ENCODE assay signal across 32 cellular contexts in the genomic region with DNA sequence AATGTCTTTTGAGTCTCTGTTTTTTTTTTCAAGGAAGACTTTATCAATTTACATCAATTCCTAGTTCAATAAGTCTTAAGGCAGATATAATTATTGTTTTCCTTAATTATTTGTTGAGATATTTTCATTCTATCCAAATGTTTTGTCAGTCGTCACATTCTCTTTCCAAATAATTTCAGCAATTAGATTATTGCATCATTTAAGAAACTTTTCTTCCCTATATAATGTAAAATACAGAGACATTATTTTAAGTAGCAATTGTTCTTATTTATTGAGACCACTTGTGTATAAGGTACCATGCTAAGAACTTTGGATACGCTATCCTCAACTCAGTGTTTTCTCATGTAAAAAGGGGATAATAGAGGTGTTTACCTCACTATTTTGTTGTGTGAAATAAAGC. TPM values are rescaled to one million over a fixed set of nuclear protein-coding genes. Genes with fewer than 3 reads are reported as not detected.
"Had no signal": no experiment of that assay in that cellular context is flagged by ENCODE, and none has a peak within 500 bp of the region (broad histone marks: within the 10 kb centered on the region; RNA-seq: fewer than 3 reads in every experiment).

No MANE protein-coding gene starts in this region.

- H3K4me3 ChIP-seq: cardiac muscle cell, coronary artery, esophagus muscularis mucosa, left lung, lung, mucosa of descending colon, thoracic aorta, tibial nerve, upper lobe of left lung had no signal

- H3K27me3 Mint-ChIP-seq: central memory CD8-positive, alpha-beta T cell; memory B cell; naive B cell; natural killer cell treated with Interleukin-12 subunit alpha and Interleukin-12 subunit beta and Interleukin-15 and Interleukin-18, amount 100 ng/mL, for 72 hours; progenitor cell of endocrine pancreas; stimulated activated memory B cell treated with anti-CD40 and anti-IgM and Interleukin-4, amounts not matched to agents 10 μg/mL and 1 μg/mL and 100 μg/mL, for 72 hours had no signal

- H3K27ac ChIP-seq: cardiac muscle cell, coronary artery, esophagus muscularis mucosa, left lung, neutrophil, parathyroid adenoma, thoracic aorta had no signal

- ATAC-seq: left lung; mucosa of descending colon; natural killer cell treated with Interleukin-12 subunit alpha and Interleukin-12 subunit beta and Interleukin-15 and Interleukin-18, amount 100 ng/mL, for 72 hours; sciatic nerve; stimulated activated memory B cell treated with anti-CD40 and anti-IgM and Interleukin-4, amounts not matched to agents 10 μg/mL and 1 μg/mL and 100 μg/mL, for 72 hours; stimulated activated naive CD8-positive, alpha-beta T cell treated with anti-CD3 and anti-CD28 coated beads, Interleukin-15, Interleukin-2, amounts not matched to agents 100 U/mL and 50 U/mL, for 24 hours had no signal

- H3K4me1 Mint-ChIP-seq: central memory CD8-positive, alpha-beta T cell; memory B cell; mesothelial cell of epicardium; naive B cell; neural crest cell; stimulated activated memory B cell treated with anti-CD40 and anti-IgM and Interleukin-4, amounts not matched to agents 10 μg/mL and 1 μg/mL and 100 μg/mL, for 72 hours had no signal

- H3K36me3 Mint-ChIP-seq: memory B cell; mesothelial cell of epicardium; naive B cell; stimulated activated memory B cell treated with anti-CD40 and anti-IgM and Interleukin-4, amounts not matched to agents 10 μg/mL and 1 μg/mL and 100 μg/mL, for 72 hours had no signal

- H3K27ac Mint-ChIP-seq: memory B cell; mesothelial cell of epicardium; naive B cell; natural killer cell treated with Interleukin-12 subunit alpha and Interleukin-12 subunit beta and Interleukin-15 and Interleukin-18, amount 100 ng/mL, for 72 hours; progenitor cell of endocrine pancreas; stimulated activated memory B cell treated with anti-CD40 and anti-IgM and Interleukin-4, amounts not matched to agents 10 μg/mL and 1 μg/mL and 100 μg/mL, for 72 hours had no signal

- H3K4me3 Mint-ChIP-seq: central memory CD8-positive, alpha-beta T cell; memory B cell; mesothelial cell of epicardium; naive B cell; natural killer cell treated with Interleukin-12 subunit alpha and Interleukin-12 subunit beta and Interleukin-15 and Interleukin-18, amount 100 ng/mL, for 72 hours; neural crest cell; stimulated activated memory B cell treated with anti-CD40 and anti-IgM and Interleukin-4, amounts not matched to agents 10 μg/mL and 1 μg/mL and 100 μg/mL, for 72 hours had no signal

- H3K9me3 ChIP-seq: mucosa of descending colon, neutrophil, thoracic aorta had no signal

- H2AFZ ChIP-seq: parathyroid adenoma had no signal

- H3K4me1 ChIP-seq: left lung, parathyroid adenoma had no signal

- H3K9ac ChIP-seq: parathyroid adenoma had no signal

- DNase-seq: dermis blood vessel endothelial cell; effector memory CD4-positive, alpha-beta T cell; foreskin melanocyte; hippocampal formation; left lung; mucosa of descending colon; naive B cell; stimulated activated CD4-positive, alpha-beta T cell treated with anti-CD3 and anti-CD28 coated beads, Interleukin-4, amount 100 ng/mL, for 4 hours; stimulated activated naive CD8-positive, alpha-beta T cell treated with anti-CD3 and anti-CD28 coated beads, Interleukin-15, Interleukin-2, amounts not matched to agents 100 U/mL and 50 U/mL, for 24 hours; upper lobe of left lung had no signal

- H3K36me3 ChIP-seq: cardiac muscle cell, esophagus muscularis mucosa, left lung, neutrophil, thoracic aorta, tibial nerve, upper lobe of left lung had no signal

- FAIRE-seq: endothelial cell of umbilical vein, keratinocyte had no signal

- H3K27me3 ChIP-seq: cardiac muscle cell, esophagus muscularis mucosa, left lung, neutrophil, tibial nerve, upper lobe of left lung had no signal

RNA-seq across cellular contexts. Expression of a gene that starts 38.1 kb away (rescaled TPM):
- total RNA-seq: cardiac muscle cell; chondrocyte; dermis blood vessel endothelial cell; endothelial cell of umbilical vein; epithelial cell of proximal tubule; esophagus muscularis mucosa; fibroblast of lung; left lung; lung; mesothelial cell of epicardium; mucosa of descending colon; natural killer cell treated with Interleukin-12 subunit alpha and Interleukin-12 subunit beta and Interleukin-15 and Interleukin-18, amount 100 ng/mL, for 72 hours; neural crest cell; omental fat pad; progenitor cell of endocrine pancreas; sciatic nerve; thoracic aorta; tibial nerve; upper lobe of left lung had no signal
- polyA plus RNA-seq: cardiac muscle cell, endothelial cell of umbilical vein, fibroblast of lung, keratinocyte, lung had no signal
